Comparison of ENCODE assay signal across 8 cellular contexts in the genomic region with DNA sequence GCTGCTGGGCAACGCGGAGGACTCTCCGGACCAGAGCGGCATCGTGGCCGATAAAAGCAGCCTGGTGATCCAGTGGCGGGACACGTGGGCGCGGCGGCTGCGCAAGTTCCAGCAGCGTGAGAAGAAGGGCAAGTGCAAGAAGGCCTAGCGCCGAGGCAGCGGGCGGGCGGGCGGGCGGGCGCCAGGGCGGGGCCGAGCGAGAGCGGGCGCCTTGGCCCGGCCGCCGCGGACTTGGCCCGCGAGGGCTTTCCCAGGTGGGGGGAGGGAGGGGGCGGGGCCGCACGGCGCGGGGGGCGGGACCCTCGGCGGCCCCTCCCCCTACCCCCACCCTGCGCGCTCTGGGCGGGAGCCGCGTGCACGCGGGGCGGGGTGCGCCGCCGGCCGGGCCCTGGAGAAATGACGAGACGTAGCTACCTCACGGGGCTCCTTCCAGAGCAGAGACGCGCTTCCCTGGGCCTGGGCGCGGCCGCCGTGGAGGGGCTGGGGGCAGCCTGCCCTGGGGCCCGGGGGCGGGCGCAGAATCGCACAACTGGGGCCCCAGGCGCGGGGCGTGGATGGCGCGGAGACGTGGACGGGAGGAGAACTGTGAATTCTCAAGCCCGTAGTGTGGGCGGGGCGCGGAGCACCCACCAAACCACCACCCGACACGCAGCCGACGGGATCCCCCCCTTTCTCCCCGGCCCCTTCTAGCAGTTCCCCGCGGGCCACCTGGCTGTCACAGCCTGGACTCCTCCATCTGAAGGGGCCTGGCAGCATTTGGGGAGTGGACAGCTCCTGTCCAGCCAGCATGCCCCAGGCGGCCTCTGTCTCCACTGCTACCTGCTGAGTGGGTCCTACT.
DNase-seq lines count a peak whose midpoint lies in the region; ATAC-seq and TF ChIP-seq lines count a peak whose summit lies in the region.

No MANE protein-coding gene starts in this region.

- H3K36me3 Mint-ChIP-seq in progenitor cell of endocrine pancreas (ENCODE audit: insufficient read depth) = no peaks in the 10 kb centered on the region

- TF ChIP-seq POLR2A in heart left ventricle (IDR thresholded peaks at IDR 0.05) = peak in 1 of 2 donors; percentile 63

- peaks cover 26% of the 10 kb centered on the region for H3K4me1 Mint-ChIP-seq in progenitor cell of endocrine pancreas (ENCODE audit: low read depth)

- ATAC-seq in HG02852 (IDR thresholded peaks at IDR 0.05; ENCODE audit: unreplicated experiment) (peak; percentile 55), heart left ventricle (peak; percentile 29 to 84 (median 64)), upper lobe of right lung (peak; percentile 90)

- H3K27ac ChIP-seq in adipose tissue (ENCODE audit: low read depth, low read length) (peak overlapping the region; percentile 87), heart left ventricle (peak overlapping the region; percentile 91 to 100 (median 96)), upper lobe of right lung (peak overlapping the region; percentile 89), WERI-Rb-1 (no peak overlapping the region)

- peaks cover 0 to 3% (median 0%) of the 10 kb centered on the region in 12 donors for H3K9me3 ChIP-seq in heart left ventricle
- H3K9me3 ChIP-seq in upper lobe of right lung = no peaks in the 10 kb centered on the region
- H3K9me3 ChIP-seq in WERI-Rb-1 (ENCODE audit: severe bottlenecking) = no peaks in the 10 kb centered on the region

- intact Hi-C loops in heart left ventricle (cut with DNase I) = loop anchor here in 1 of 10 donors (2.0 to 5.0 kb wide), 2 partner anchors 52 to 219 kb away; partner anchors contain the start of gene NTN1
- intact Hi-C loops in upper lobe of right lung (cut with DNase I) = no loop called here

- H3K27me3 ChIP-seq in heart left ventricle (no peaks in the 10 kb centered on the region), upper lobe of right lung (no peaks in the 10 kb centered on the region), WERI-Rb-1 (ENCODE audit: insufficient read depth, low read depth, severe bottlenecking) (no peaks in the 10 kb centered on the region)

- peaks cover 16% of the 10 kb centered on the region for H3K27me3 Mint-ChIP-seq in progenitor cell of endocrine pancreas

- WGBS in adipose tissue, 3 donors = 1 to 2% (median 1%) methylated on average over 44 to 82 of the region's 84 CpGs
- 1% methylated on average over 19 to 83 of the region's 84 CpGs for WGBS in heart left ventricle, 4 donors

- H3K36me3 ChIP-seq in heart left ventricle (no peaks in the 10 kb centered on the region), upper lobe of right lung (no peaks in the 10 kb centered on the region), WERI-Rb-1 (no peaks in the 10 kb centered on the region)

- H3K4me1 ChIP-seq in heart left ventricle = peaks cover 10 to 47% (median 33%) of the 10 kb centered on the region in 12 donors
- peaks cover 33% of the 10 kb centered on the region for H3K4me1 ChIP-seq in upper lobe of right lung

- H3K4me3 Mint-ChIP-seq in progenitor cell of endocrine pancreas (ENCODE audit: low read depth) = peak overlapping the region; percentile 60

- DNase-seq in Daoy (ENCODE audit: low read depth) = peak; percentile 61
- DNase-seq in SW480 (ENCODE audit: low spot score) = peak; percentile 51
- DNase-seq in heart left ventricle = peak; percentile 82 to 87 (median 85)
- peak; percentile 40 for DNase-seq in progenitor cell of endocrine pancreas (ENCODE audit: low spot score, unreplicated experiment)
- DNase-seq in upper lobe of right lung = peak; percentile 90
- no peak for DNase-seq in WERI-Rb-1

- peak in 1 of 12 donors; percentile 12 for TF ChIP-seq CTCF in heart left ventricle (IDR thresholded peaks at IDR 0.05)
- no peak for TF ChIP-seq CTCF in progenitor cell of endocrine pancreas (IDR thresholded peaks at IDR 0.05; ENCODE audit: unreplicated experiment)
- no peak for TF ChIP-seq CTCF in upper lobe of right lung (IDR thresholded peaks at IDR 0.05)
- no peak for TF ChIP-seq CTCF in WERI-Rb-1 (IDR thresholded peaks at IDR 0.05; ENCODE audit: low read depth, low read length)

- H3K9me3 Mint-ChIP-seq in progenitor cell of endocrine pancreas (ENCODE audit: low read depth) = no peaks in the 10 kb centered on the region

- peak overlapping the region; percentile 62 for H3K27ac Mint-ChIP-seq in progenitor cell of endocrine pancreas

- peak overlapping the region; percentile 19 to 81 (median 65) for H3K4me3 ChIP-seq in heart left ventricle
- H3K4me3 ChIP-seq in upper lobe of right lung = peak overlapping the region; percentile 57
- H3K4me3 ChIP-seq in WERI-Rb-1 (ENCODE audit: low read depth, low read length) = no peak overlapping the region
